11 cellular contexts compared by ENCODE assay signal in genomic region chr10:35334297-35334696, GRCh38. TPM values are rescaled to one million over a fixed set of nuclear protein-coding genes. Genes with fewer than 3 reads are reported as not detected.
DNase-seq lines count a peak whose midpoint lies in the region; ATAC-seq and TF ChIP-seq lines count a peak whose summit lies in the region.
"Had no signal": no experiment of that assay in that cellular context is flagged by ENCODE, and none has a peak within 500 bp of the region (broad histone marks: within the 10 kb centered on the region; RNA-seq: fewer than 3 reads in every experiment).

No MANE protein-coding gene starts in this region.

- WGBS in mammary epithelial cell (ENCODE audit: low coverage, missing lambda C conversion rate) = 90% methylated on average over 1 of the region's 1 CpG

- no peaks in the 10 kb centered on the region for H4K20me1 ChIP-seq in MM.1S (ENCODE audit: insufficient read depth, low read length)
- H4K20me1 ChIP-seq in mammary epithelial cell (ENCODE audit: insufficient read depth, low read length) = no peaks in the 10 kb centered on the region
- H4K20me1 ChIP-seq in neural cell (ENCODE audit: insufficient read depth) = no peaks in the 10 kb centered on the region

- H3K4me3 Mint-ChIP-seq in CD4-positive, CD25-positive, alpha-beta regulatory T cell = peak overlapping the region; percentile 62 to 92 (median 78)

- TSS peak; percentile 28 for BruUV-seq in mammary epithelial cell (replicated peaks; lab: Mats Ljungman, UMichigan)

- H3K27me3 ChIP-seq in CD4-positive, CD25-positive, alpha-beta regulatory T cell (ENCODE audit: control insufficient read depth, insufficient read depth, low read length) = no peaks in the 10 kb centered on the region
- no peaks in the 10 kb centered on the region for H3K27me3 ChIP-seq in MM.1S (replicated peaks; ENCODE audit: insufficient read depth, low read length)
- H3K27me3 ChIP-seq in mammary epithelial cell (ENCODE audit: insufficient read depth, low read length) = no peaks in the 10 kb centered on the region
- H3K27me3 ChIP-seq in neural cell (ENCODE audit: insufficient read depth, low read depth, low read length) = no peaks in the 10 kb centered on the region
- H3K27me3 ChIP-seq: uterus had no signal

- no peak overlapping the region for H3K4me3 ChIP-seq in CD4-positive, CD25-positive, alpha-beta regulatory T cell (ENCODE audit: low read depth, low read length)
- no peak overlapping the region for H3K4me3 ChIP-seq in MM.1S (ENCODE audit: low read length)
- H3K4me3 ChIP-seq in mammary epithelial cell (replicated peaks in 1 of 3; ENCODE audit: insufficient read depth in 1 of 3, low read depth in 2 of 3, low read length in 3 of 3) = no peak overlapping the region
- H3K4me3 ChIP-seq in neural cell (ENCODE audit: low read length) = peak overlapping the region; percentile 87

- peaks cover 80% of the 10 kb centered on the region for H3K79me2 ChIP-seq in MM.1S (ENCODE audit: low read length)
- H3K79me2 ChIP-seq in mammary epithelial cell (ENCODE audit: insufficient read depth, low read length) = peaks cover 91% of the 10 kb centered on the region
- H3K79me2 ChIP-seq in neural cell (replicated peaks; ENCODE audit: insufficient read depth, low read length) = peaks cover 62% of the 10 kb centered on the region

- no peaks in the 10 kb centered on the region for H3K9me3 ChIP-seq in CD4-positive, CD25-positive, alpha-beta regulatory T cell (ENCODE audit: control insufficient read depth in 2 of 2, low read length in 2 of 2)
- H3K9me3 ChIP-seq in MM.1S (replicated peaks; ENCODE audit: insufficient read depth, low read length) (no peaks in the 10 kb centered on the region), mammary epithelial cell (replicated peaks; ENCODE audit: insufficient read depth, low read length) (no peaks in the 10 kb centered on the region), neural cell (ENCODE audit: low read length) (no peaks in the 10 kb centered on the region)
- H3K9me3 ChIP-seq: uterus had no signal

- H3K4me1 Mint-ChIP-seq in CD4-positive, CD25-positive, alpha-beta regulatory T cell = peaks cover 40 to 74% (median 54%) of the 10 kb centered on the region in 4 donors

- in situ Hi-C loops in mammary epithelial cell (cut with MboI; ENCODE audit: low sequenced_read_pairs in 2 of 2) = no loop called here

- dilution Hi-C loops in mammary epithelial cell (cut with HindIII; ENCODE audit: low sequenced_read_pairs) = no loop called here

- H3F3A ChIP-seq in MM.1S (ENCODE audit: insufficient read depth, low read length) (no peaks in the 10 kb centered on the region), neural cell (ENCODE audit: insufficient read depth, low read length, poor library complexity, severe bottlenecking) (no peaks in the 10 kb centered on the region)

- CTCF ChIA-PET in mammary epithelial cell (lab: Charles Lee; ENCODE audit: low non-redundant PET) = no interaction called here

- TF ChIP-seq CTCF in MM.1S (IDR thresholded peaks at IDR 0.05; ENCODE audit: low read length) (no peak), mammary epithelial cell (conservative IDR thresholded peaks at IDR 0.05 in 1 of 2, IDR thresholded peaks at IDR 0.05 in 1 of 2; ENCODE audit: extremely low read depth in 1 of 2, insufficient read depth in 1 of 2, low read depth in 1 of 2, low read length in 2 of 2) (no peak), neural cell (IDR thresholded peaks at IDR 0.05; ENCODE audit: poor library complexity, severe bottlenecking) (no peak)

- TF ChIP-seq EP300 in neural cell (conservative IDR thresholded peaks at IDR 0.05; ENCODE audit: poor library complexity, severe bottlenecking) = no peak

- no peak overlapping the region for H3K27ac ChIP-seq in CD4-positive, CD25-positive, alpha-beta regulatory T cell (ENCODE audit: insufficient read depth, low read length, poor library complexity, severe bottlenecking)
- H3K27ac ChIP-seq in MM.1S (ENCODE audit: low read length) (no peak overlapping the region), mammary epithelial cell (ENCODE audit: insufficient read depth, low read depth, low read length) (no peak overlapping the region), neural cell (ENCODE audit: low read length) (no peak overlapping the region)

- no peaks in the 10 kb centered on the region for H3K36me3 ChIP-seq in CD4-positive, CD25-positive, alpha-beta regulatory T cell (ENCODE audit: control insufficient read depth, insufficient read depth, low read length)
- H3K36me3 ChIP-seq in MM.1S (replicated peaks; ENCODE audit: insufficient read depth, low read length) (no peaks in the 10 kb centered on the region), mammary epithelial cell (ENCODE audit: insufficient read depth, low read length) (no peaks in the 10 kb centered on the region), neural cell (ENCODE audit: insufficient read depth, low read length) (no peaks in the 10 kb centered on the region)
- H3K36me3 ChIP-seq: uterus had no signal

- H3K9me3 Mint-ChIP-seq in CD4-positive, CD25-positive, alpha-beta regulatory T cell = no peaks in the 10 kb centered on the region

- H3K9me2 ChIP-seq in MM.1S (replicated peaks; ENCODE audit: insufficient read depth, low read length) (no peaks in the 10 kb centered on the region), neural cell (ENCODE audit: insufficient read depth, low read length) (no peaks in the 10 kb centered on the region)

- H3K9ac ChIP-seq in MM.1S (ENCODE audit: low read length) (no peak overlapping the region), mammary epithelial cell (ENCODE audit: insufficient read depth, low read length) (no peak overlapping the region), neural cell (ENCODE audit: low read length) (no peak overlapping the region)

- intact Hi-C loops in mammary epithelial cell (cut with micrococcal nuclease) = loop anchor here (10.0 kb wide), 1 partner anchor 209 kb away; the partner anchor contains the start of gene CREM

- peaks cover 15% of the 10 kb centered on the region for H3K36me3 Mint-ChIP-seq in CD4-positive, CD25-positive, alpha-beta regulatory T cell

- DNase-seq in CD4-positive, CD25-positive, alpha-beta regulatory T cell = no peak
- DNase-seq in MM.1S (no peak), mammary epithelial cell (no peak), ureter (ENCODE audit: low spot score) (no peak), SIG-M5 (lab: John Stamatoyannopoulos, UW) (no peak)
- DNase-seq: stimulated activated CD4-positive, alpha-beta T cell treated with anti-CD3 and anti-CD28 coated beads, Interleukin-4, amount 100 ng/mL, for 4 hours; uterus had no signal

- no peaks in the 10 kb centered on the region for H3K27me3 Mint-ChIP-seq in CD4-positive, CD25-positive, alpha-beta regulatory T cell

- no peak for TF ChIP-seq RAD21 in neural cell (conservative IDR thresholded peaks at IDR 0.05)

- peaks cover 37% of the 10 kb centered on the region for H3K4me1 ChIP-seq in CD4-positive, CD25-positive, alpha-beta regulatory T cell (ENCODE audit: control insufficient read depth, insufficient read depth, low read length, poor library complexity, severe bottlenecking)
- H3K4me1 ChIP-seq in MM.1S (ENCODE audit: low read length) = peaks cover 17% of the 10 kb centered on the region
- peaks cover 39% of the 10 kb centered on the region for H3K4me1 ChIP-seq in mammary epithelial cell (ENCODE audit: insufficient read depth, low read length)

- H3K27ac Mint-ChIP-seq in CD4-positive, CD25-positive, alpha-beta regulatory T cell = peak overlapping the region; percentile 65 to 76 (median 70)

- no peak overlapping the region for H2AFZ ChIP-seq in MM.1S (ENCODE audit: low read length)
- no peak overlapping the region for H2AFZ ChIP-seq in mammary epithelial cell (ENCODE audit: low read depth, low read length)
- H2AFZ ChIP-seq in neural cell (ENCODE audit: low read depth, low read length) = no peak overlapping the region

- no peak for ATAC-seq in CD4-positive, CD25-positive, alpha-beta regulatory T cell (ENCODE audit: low read depth in 2 of 2)
- ATAC-seq in GM19463 (IDR thresholded peaks at IDR 0.05; ENCODE audit: unreplicated experiment) (no peak), HG02981 (IDR thresholded peaks at IDR 0.05; ENCODE audit: unreplicated experiment) (no peak)
- ATAC-seq: activated CD4-positive, CD25-positive, alpha-beta regulatory T cell treated with anti-CD3 and anti-CD28 coated beads, Interleukin-2, amount 50 U/mL, for 24 hours had no signal

- H3K4me2 ChIP-seq in MM.1S (ENCODE audit: low read depth, low read length) (peak overlapping the region; percentile 9; the same call in 1 of the 2 replicates), mammary epithelial cell (ENCODE audit: insufficient read depth, low read depth, low read length) (peak overlapping the region; percentile 82), neural cell (ENCODE audit: low read length) (peak overlapping the region; percentile 70)

TF ChIP-seq in neural cell, 6 proteins besides CTCF, POLR2A, EP300 and RAD21 (continues in another document):
- no peak for TF ChIP-seq TAF1 (IDR thresholded peaks at IDR 0.05; ENCODE audit: low read depth)
- TF ChIP-seq POLR2AphosphoS5 (IDR thresholded peaks at IDR 0.05) = no peak

RNA-seq across cellular contexts. Expression of gene CCNY, which starts 2.0 kb away (rescaled TPM):
- total RNA-seq in CD4-positive, CD25-positive, alpha-beta regulatory T cell = 58.3 TPM
- polyA plus RNA-seq in CD4-positive, CD25-positive, alpha-beta regulatory T cell = 10 to 100 TPM in 2 of 4 donors, 1 to 10 TPM in 2; 6.4 to 21.1 (median 9.8) TPM
- total RNA-seq in mammary epithelial cell (10 to 100 TPM; 32.0 to 62.3 TPM), ureter (61.5 TPM)
- polyA plus RNA-seq in mammary epithelial cell (55.5 TPM), neural cell (36.1 and 36.4 TPM in 2 replicates)
- polyA minus RNA-seq in mammary epithelial cell (68.1 TPM), neural cell (49.2 and 54.5 TPM in 2 replicates)

Comparison
In these comparisons a context has a peak if more than half of its experiments do, and no peak if none do; other contexts are left out.
1. H3K4me2 ChIP-seq: peak in every context shown above with its lines; median percentile 82 in mammary epithelial cell; 70 in neural cell; 9 in MM.1S.